Comparison of ENCODE assay signal across 9 cellular contexts in the genomic region with DNA sequence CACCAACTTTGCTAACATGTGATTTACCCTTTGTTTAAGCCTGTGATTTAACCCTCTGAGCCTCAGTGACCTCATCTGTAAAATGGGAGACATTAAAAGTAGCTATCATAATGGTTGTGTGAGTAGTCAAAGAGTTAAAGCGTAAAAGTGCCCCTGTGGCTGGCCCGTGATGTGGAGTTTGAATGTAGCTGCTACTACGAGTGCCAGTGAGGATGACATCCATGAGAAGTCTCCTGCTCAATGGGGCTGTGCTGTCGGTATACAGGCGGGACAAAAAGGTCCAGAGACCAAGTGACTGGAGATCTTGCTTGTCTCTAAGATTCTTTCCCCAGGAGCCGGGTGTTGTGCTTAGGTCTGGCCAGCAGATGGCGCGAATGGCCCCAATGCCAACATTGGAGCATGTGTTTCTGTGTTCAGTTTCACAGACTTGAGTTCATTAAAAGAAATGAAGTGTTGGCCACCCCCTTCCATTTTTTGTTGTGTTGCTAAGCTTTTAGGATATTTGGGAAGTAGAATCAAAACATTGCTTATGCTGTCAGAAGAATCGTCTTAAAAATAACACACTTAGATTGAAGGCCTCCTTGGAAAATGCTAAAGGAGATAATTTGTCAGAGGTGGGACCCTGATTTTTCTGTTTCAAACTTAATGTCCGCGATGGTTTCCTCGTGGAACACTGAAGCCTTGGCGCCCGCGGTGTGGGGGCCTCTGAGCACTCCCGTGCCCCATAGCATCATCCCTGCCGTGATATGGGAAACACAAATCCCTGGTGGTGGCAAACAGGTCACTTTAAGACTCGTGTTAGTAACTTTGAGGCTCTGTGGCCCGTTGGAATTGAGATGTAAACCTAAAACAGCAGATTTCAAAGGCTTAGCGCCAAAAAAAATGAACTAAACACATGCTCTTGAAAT. TPM values are rescaled to one million over a fixed set of nuclear protein-coding genes. Genes with fewer than 3 reads are reported as not detected.
DNase-seq lines count a peak whose midpoint lies in the region; ATAC-seq and TF ChIP-seq lines count a peak whose summit lies in the region.
"Had no signal": no experiment of that assay in that cellular context is flagged by ENCODE, and none has a peak within 500 bp of the region (broad histone marks: within the 10 kb centered on the region; RNA-seq: fewer than 3 reads in every experiment).

No MANE protein-coding gene starts in this region.

- H3K4me1 Mint-ChIP-seq in natural killer cell: peaks cover 42 to 54% of the 10 kb centered on the region in 2 donors

- no peaks in the 10 kb centered on the region for H3K79me2 ChIP-seq in DND-41 (ENCODE audit: insufficient read depth, low read length)

- no peak for TF ChIP-seq POLR2A in esophagus squamous epithelium (IDR thresholded peaks at IDR 0.05)

- peaks cover 1% of the 10 kb centered on the region for H3K36me3 Mint-ChIP-seq in natural killer cell

- no peak overlapping the region for H3K27ac ChIP-seq in DND-41 (ENCODE audit: low read length)
- no peak overlapping the region for H3K27ac ChIP-seq in esophagus squamous epithelium
- H3K27ac ChIP-seq: epithelial cell of prostate had no signal

- TF ChIP-seq CTCF in DND-41 (IDR thresholded peaks at IDR 0.05; ENCODE audit: borderline replicate concordance, extremely low read depth, low read length, poor library complexity, severe bottlenecking): peak; percentile 99
- peak; percentile 86 to 94 (median 92) for TF ChIP-seq CTCF in esophagus squamous epithelium (IDR thresholded peaks at IDR 0.05)
- TF ChIP-seq CTCF in natural killer cell (IDR thresholded peaks at IDR 0.05): peak; percentile 84

- no peaks in the 10 kb centered on the region for H3K4me1 ChIP-seq in DND-41 (ENCODE audit: insufficient read depth, low read length)
- H3K4me1 ChIP-seq in esophagus squamous epithelium: no peaks in the 10 kb centered on the region

- ATAC-seq in DND-41 (ENCODE audit: insufficient read depth, low read depth) (peak; percentile 86), natural killer cell (peak; percentile 72 to 87 (median 79)), GM21737 (IDR thresholded peaks at IDR 0.05; ENCODE audit: unreplicated experiment) (no peak)

- intact Hi-C loops in esophagus squamous epithelium (cut with DNase I): loop anchor here (5.0 kb wide), 1 partner anchor 115 kb away; no protein-coding TSS in a partner anchor
- intact Hi-C loops in natural killer cell (cut with micrococcal nuclease): loop anchor here (1.0 to 2.0 kb wide), 4 partner anchors 15 to 215 kb away; no protein-coding TSS in a partner anchor

- H3K9me3 ChIP-seq in DND-41 (ENCODE audit: insufficient read depth, low read length, severe bottlenecking): no peaks in the 10 kb centered on the region
- no peaks in the 10 kb centered on the region for H3K9me3 ChIP-seq in esophagus squamous epithelium

- H3K27ac Mint-ChIP-seq in natural killer cell: peak overlapping the region; percentile 84 to 87

- whole genome bisulfite sequencing in esophagus squamous epithelium, 2 donors: 42 to 49% methylated on average over 18 to 20 of the region's 20 CpGs

- H3K9me3 Mint-ChIP-seq in natural killer cell: no peaks in the 10 kb centered on the region

- H2AFZ ChIP-seq in DND-41 (ENCODE audit: low read depth, low read length): no peak overlapping the region

- H3K36me3 ChIP-seq in DND-41 (ENCODE audit: insufficient read depth, low read length) (peaks cover 51% of the 10 kb centered on the region), esophagus squamous epithelium (peaks cover 0 to 27% (median 15%) of the 10 kb centered on the region in 3 donors)

- H3K9ac ChIP-seq in DND-41 (ENCODE audit: low read depth, low read length): no peak overlapping the region

- H3K4me3 Mint-ChIP-seq in natural killer cell: peak overlapping the region; percentile 45

- peaks cover 67% of the 10 kb centered on the region for H4K20me1 ChIP-seq in DND-41 (ENCODE audit: insufficient read depth, low read length)

- no peak overlapping the region for H3K4me2 ChIP-seq in DND-41 (ENCODE audit: insufficient read depth, low read length)

- H3K4me3 ChIP-seq in DND-41 (ENCODE audit: low read depth in 1 of 2, low read length in 2 of 2): no peak overlapping the region
- H3K4me3 ChIP-seq in esophagus squamous epithelium: no peak overlapping the region

- H3K27me3 ChIP-seq in DND-41 (ENCODE audit: insufficient read depth, low read length, poor library complexity) (no peaks in the 10 kb centered on the region), esophagus squamous epithelium (no peaks in the 10 kb centered on the region)

- H3K27me3 Mint-ChIP-seq in natural killer cell (ENCODE audit: low read depth in 2 of 2): no peaks in the 10 kb centered on the region

- DNase-seq in DND-41 (peak; percentile 81), HPDE6-E6E7 (ENCODE audit: extremely low spot score) (peak; percentile 94), OCI-M2 (lab: John Stamatoyannopoulos, UW; ENCODE audit: unreplicated experiment) (peak; percentile 70), activated T-cell treated with anti-CD3 and anti-CD28 coated beads for 48 hours (ENCODE audit: low read depth) (peak; percentile 73), esophagus squamous epithelium (lab: John Stamatoyannopoulos, UW) (no peak), natural killer cell (peak; percentile 80)
- peak; percentile 63 to 87 (median 80) for DNase-seq in stimulated activated naive CD4-positive, alpha-beta T cell (lab: John Stamatoyannopoulos, UW)

RNA-seq across cellular contexts. Expression of a gene that starts 9.3 kb away (rescaled TPM):
- total RNA-seq in esophagus squamous epithelium (10 to 100 TPM in 3 of 4 donors, 1 to 10 TPM in 1; 9.1 to 21.0 (median 13.3) TPM), natural killer cell (100 to 1,000 TPM; 217 to 392 (median 264) TPM)

RNA-seq across cellular contexts. Expression of a gene that starts 30.8 kb away (rescaled TPM):
- total RNA-seq in esophagus squamous epithelium (10 to 100 TPM; 24.4 to 42.7 (median 28.3) TPM), natural killer cell (10 to 100 TPM; 50.3 to 66.8 (median 52.5) TPM)

RNA-seq across cellular contexts. Expression of a gene that starts 52.2 kb away (rescaled TPM):
- not detected for total RNA-seq in esophagus squamous epithelium
- total RNA-seq in natural killer cell: not detected

Comparison
In these comparisons a context has a peak if more than half of its experiments do, and no peak if none do; other contexts are left out.
1. RNA of a gene that starts 9.3 kb away (total RNA-seq): 217 to 392 TPM in natural killer cell; 9.1 to 21.0 TPM in esophagus squamous epithelium; every median in the first group is over 4 times any median in the second.
2. Peak in every context shown above with its lines, with median percentiles within 50 percentile points of each other: CTCF ChIP-seq.